Comparison of ENCODE assay signal across 18 cellular contexts in the genomic region with DNA sequence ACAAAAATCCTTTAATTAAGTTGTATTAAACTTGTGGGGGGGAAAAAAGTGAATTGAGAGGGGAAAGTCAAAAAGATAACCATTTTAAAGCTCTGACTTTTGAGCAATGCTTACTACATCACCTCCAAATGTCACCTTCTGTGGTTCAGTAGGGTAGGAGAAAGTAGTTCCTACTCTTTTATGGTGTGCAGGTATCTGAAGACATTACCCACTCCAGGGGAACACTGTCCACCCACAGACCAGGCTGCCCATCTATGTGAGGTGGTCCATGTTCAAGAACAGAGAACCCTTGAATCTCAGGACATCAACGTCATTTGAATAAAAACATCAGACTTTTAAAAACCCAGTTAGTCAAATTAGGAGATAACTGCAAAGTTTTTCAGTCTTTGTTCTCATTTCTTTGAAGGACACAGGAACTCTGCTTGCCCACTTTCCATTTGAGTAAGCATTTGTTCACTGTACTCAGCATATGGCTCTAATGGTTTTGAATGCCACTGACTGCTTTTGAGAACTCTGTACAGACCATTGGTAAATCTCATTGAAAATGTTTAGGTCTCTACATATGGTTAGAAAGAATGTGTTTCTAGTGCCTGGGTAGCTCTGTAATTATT. TPM values are rescaled to one million over a fixed set of nuclear protein-coding genes. Genes with fewer than 3 reads are reported as not detected.
A peak's percentile ranks its signal among the peaks of the same experiment; 100 is the strongest.
DNase-seq lines count a peak whose midpoint lies in the region; ATAC-seq, FAIRE-seq and TF ChIP-seq lines count a peak whose summit lies in the region.
"Had no signal": no experiment of that assay in that cellular context is flagged by ENCODE, and none has a peak within 500 bp of the region (broad histone marks: within the 10 kb centered on the region; RNA-seq: fewer than 3 reads in every experiment).

No MANE protein-coding gene starts in this region.

- no peak overlapping the region for H3K27ac ChIP-seq in keratinocyte (ENCODE audit: control insufficient read depth, insufficient read depth, low read length)
- no peak overlapping the region for H3K27ac ChIP-seq in spleen
- H3K27ac ChIP-seq: 22Rv1, heart right ventricle, tibial artery had no signal

- H3K79me2 ChIP-seq in keratinocyte (ENCODE audit: control insufficient read depth, insufficient read depth, low read length): no peaks in the 10 kb centered on the region

- dilution Hi-C loops in keratinocyte (cut with MboI; ENCODE audit: extremely low pct_ligation_motif_present, low sequenced_read_pairs): no loop called here

- H3K27me3 ChIP-seq in keratinocyte (ENCODE audit: control insufficient read depth, extremely low read depth, insufficient read depth, low read length): no peaks in the 10 kb centered on the region
- no peaks in the 10 kb centered on the region for H3K27me3 ChIP-seq in spleen (replicated peaks in 1 of 7)
- H3K27me3 ChIP-seq: tibial artery had no signal

- H3K4me1 ChIP-seq in keratinocyte (ENCODE audit: control insufficient read depth, extremely low read depth, insufficient read depth, low read length) (peaks cover 1% of the 10 kb centered on the region), spleen (no peaks in the 10 kb centered on the region)
- H3K4me1 ChIP-seq: Caco-2, heart right ventricle, tibial artery had no signal

- intact Hi-C loops in spleen (cut with DNase I; ENCODE audit: low total_unique reads): no loop called here

- H3K9me3 ChIP-seq in keratinocyte (ENCODE audit: control insufficient read depth, low read depth, low read length) (no peaks in the 10 kb centered on the region), spleen (no peaks in the 10 kb centered on the region)
- H3K9me3 ChIP-seq: Caco-2, heart right ventricle, tibial artery had no signal

- no peak overlapping the region for H3K4me2 ChIP-seq in keratinocyte (ENCODE audit: control insufficient read depth, extremely low read depth, insufficient read depth, low read depth, low read length)

- H4K20me1 ChIP-seq in keratinocyte (ENCODE audit: control insufficient read depth, extremely low read depth, insufficient read depth, low read length): no peaks in the 10 kb centered on the region

- peak; percentile 13 for FAIRE-seq in keratinocyte (lab: Jason Lieb, UNC)

- peak; percentile 38 to 48 for ATAC-seq in activated CD4-positive, CD25-positive, alpha-beta regulatory T cell treated with anti-CD3 and anti-CD28 coated beads, Interleukin-2, amount 50 U/mL, for 24 hours
- ATAC-seq in GM21515 (IDR thresholded peaks at IDR 0.05; ENCODE audit: unreplicated experiment) (peak; percentile 99), HG03064 (IDR thresholded peaks at IDR 0.05; ENCODE audit: low read depth, unreplicated experiment) (peak; percentile 98)
- ATAC-seq: heart right ventricle had no signal

- WGBS in spleen, 5 donors: 54 to 88% (median 76%) methylated on average over 1 of the region's 1 CpG

- H3K4me3 ChIP-seq in keratinocyte (ENCODE audit: control insufficient read depth in 2 of 3, extremely low read depth in 1 of 3, insufficient read depth in 2 of 3, low read depth in 1 of 3, low read length in 3 of 3) (no peak overlapping the region), spleen (no peak overlapping the region)
- H3K4me3 ChIP-seq: heart right ventricle, tibial artery had no signal

- TF ChIP-seq POLR2A in spleen (IDR thresholded peaks at IDR 0.05): no peak

- no peaks in the 10 kb centered on the region for H3K9me1 ChIP-seq in keratinocyte (ENCODE audit: control insufficient read depth, extremely low read depth, insufficient read depth, low read length)

- TF ChIP-seq CTCF in keratinocyte (optimal IDR thresholded peaks at IDR 0.05 in 1 of 3, IDR thresholded peaks at IDR 0.05 in 1 of 3, conservative IDR thresholded peaks at IDR 0.05 in 1 of 3; ENCODE audit: extremely low read depth in 1 of 3, insufficient read depth in 2 of 3, low read length in 3 of 3): no peak
- TF ChIP-seq CTCF in spleen (IDR thresholded peaks at IDR 0.05 in 8 of 11, conservative IDR thresholded peaks at IDR 0.05 in 3 of 11): no peak

- no peak overlapping the region for H3K9ac ChIP-seq in keratinocyte (ENCODE audit: control insufficient read depth, extremely low read depth, insufficient read depth, low read length)

- no peak for DNase-seq in activated CD4-positive, CD25-positive, alpha-beta regulatory T cell (lab: John Stamatoyannopoulos, UW)
- DNase-seq in keratinocyte (ENCODE audit: low read depth, low spot score) (no peak), spleen (no peak), germinal center (ENCODE audit: low spot score) (no peak)
- DNase-seq in activated CD8-positive, alpha-beta memory T cell treated with anti-CD3 and anti-CD28 coated beads, Interleukin-2, amount 50 U/mL, for 48 hours: no peak
- DNase-seq: amygdala; Caco-2; effector CD8-positive, alpha-beta T cell; heart right ventricle; IMR-90; NCI-H1930; tibial artery had no signal

- no peak overlapping the region for H2AFZ ChIP-seq in keratinocyte (ENCODE audit: control insufficient read depth, low read length)

- H3K36me3 ChIP-seq in keratinocyte (ENCODE audit: control insufficient read depth in 2 of 2, extremely low read depth in 1 of 2, insufficient read depth in 2 of 2, low read length in 2 of 2) (no peaks in the 10 kb centered on the region), spleen (no peaks in the 10 kb centered on the region)
- H3K36me3 ChIP-seq: heart right ventricle, tibial artery had no signal

RNA-seq across cellular contexts. Expression of a gene that starts 18.4 kb away (rescaled TPM):
- polyA plus RNA-seq in keratinocyte (4.1 to 12.0 TPM (median 5.2 TPM) in 3 replicates), spleen (under 1 TPM in 1 of 3 donors, not detected in 2; 0.09 TPM)
- not detected for polyA plus RNA-seq in keratinocyte (2011; ENCODE audit: low read depth)
- polyA plus RNA-seq in keratinocyte (2011; cell fraction: cytosol; rRNA removed): 2.3 and 4.8 TPM in 2 replicates
- polyA plus RNA-seq in keratinocyte (2011; cell fraction: nucleus; rRNA removed): 1.9 and 3.1 TPM in 2 replicates
- polyA plus RNA-seq in keratinocyte (2012; ENCODE audit: low replicate concordance): 2.6 and 4.8 TPM in 2 replicates
- 1.3 to 1.5 TPM in 2 of 3 replicates, not detected in the other for polyA minus RNA-seq in keratinocyte
- polyA minus RNA-seq in keratinocyte (2011; cell fraction: cytosol; rRNA and poly(A)+ RNA removed): 3.5 TPM
- not detected in 2 replicates for polyA minus RNA-seq in keratinocyte (2011; cell fraction: nucleus; rRNA and poly(A)+ RNA removed)
- 1 to 10 TPM in 1 of 7 donors, not detected in 6; 1.2 TPM for total RNA-seq in spleen
- total RNA-seq: Caco-2, heart right ventricle, IMR-90, OCI-LY7, posterior vena cava had no signal
- polyA plus RNA-seq: heart right ventricle, IMR-90 had no signal

RNA-seq across cellular contexts. Expression of a gene that starts 25.6 kb away (rescaled TPM):
- polyA plus RNA-seq in keratinocyte: not detected in 3 replicates
- not detected for polyA plus RNA-seq in keratinocyte (2011; ENCODE audit: low read depth)
- polyA plus RNA-seq in keratinocyte (2011; cell fraction: cytosol; rRNA removed): not detected in 2 replicates
- polyA plus RNA-seq in keratinocyte (2011; cell fraction: nucleus; rRNA removed): not detected in 2 replicates
- not detected in 2 replicates for polyA plus RNA-seq in keratinocyte (2012; ENCODE audit: low replicate concordance)
- not detected in 3 replicates for polyA minus RNA-seq in keratinocyte
- polyA minus RNA-seq in keratinocyte (2011; cell fraction: cytosol; rRNA and poly(A)+ RNA removed): not detected
- not detected in 2 replicates for polyA minus RNA-seq in keratinocyte (2011; cell fraction: nucleus; rRNA and poly(A)+ RNA removed)
- not detected for total RNA-seq in spleen
- polyA plus RNA-seq in spleen: not detected
- total RNA-seq: Caco-2, heart right ventricle, IMR-90, OCI-LY7, posterior vena cava had no signal
- polyA plus RNA-seq: heart right ventricle, IMR-90 had no signal

Comparison
In these comparisons a context has a peak if more than half of its experiments do, and no peak if none do; other contexts are left out.
1. ATAC-seq: peak in every context shown above with its lines; median percentile 99 in GM21515; 98 in HG03064; 43 in activated CD4-positive, CD25-positive, alpha-beta regulatory T cell treated with anti-CD3 and anti-CD28 coated beads, Interleukin-2, amount 50 U/mL, for 24 hours.